25 cellular contexts compared by ENCODE assay signal in genomic region chr19:51025809-51026553, GRCh38. TPM values are rescaled to one million over a fixed set of nuclear protein-coding genes. Genes with fewer than 3 reads are reported as not detected.
DNase-seq lines count a peak whose midpoint lies in the region; ATAC-seq, FAIRE-seq and TF ChIP-seq lines count a peak whose summit lies in the region.
"Had no signal": no experiment of that assay in that cellular context is flagged by ENCODE, and none has a peak within 500 bp of the region (broad histone marks: within the 10 kb centered on the region; RNA-seq: fewer than 3 reads in every experiment).

No MANE protein-coding gene starts in this region.

- H3K4me2 ChIP-seq in mammary epithelial cell (ENCODE audit: insufficient read depth, low read depth, low read length): no peak overlapping the region
- H3K4me2 ChIP-seq in HepG2 (ENCODE audit: low read depth, low read length): no peak overlapping the region
- H3K4me2 ChIP-seq: A549, neural progenitor cell had no signal

- no peak for TF ChIP-seq RAD21 in HepG2 (CRISPR knock-in tag; IDR thresholded peaks at IDR 0.05)

- H2AFZ ChIP-seq in mammary epithelial cell (ENCODE audit: low read depth, low read length): no peak overlapping the region
- H2AFZ ChIP-seq in HepG2 (ENCODE audit: low read length): no peak overlapping the region
- H2AFZ ChIP-seq: neural progenitor cell had no signal

- H3K36me3 ChIP-seq in breast epithelium: no peaks in the 10 kb centered on the region
- no peaks in the 10 kb centered on the region for H3K36me3 ChIP-seq in mammary epithelial cell (ENCODE audit: insufficient read depth, low read length)
- H3K36me3 ChIP-seq in mucosa of stomach (ENCODE audit: control insufficient read depth, insufficient read depth, low read length): no peaks in the 10 kb centered on the region
- no peaks in the 10 kb centered on the region for H3K36me3 ChIP-seq in upper lobe of right lung
- no peaks in the 10 kb centered on the region for H3K36me3 ChIP-seq in HepG2 (replicated peaks in 1 of 2; ENCODE audit: control insufficient read depth in 1 of 2, insufficient read depth in 2 of 2, low read length in 2 of 2)
- H3K36me3 ChIP-seq: brain microvascular endothelial cell, gastrocnemius medialis, neural progenitor cell, right lobe of liver had no signal

- peaks cover 0 to 32% of the 10 kb centered on the region in 2 donors for H3K27me3 ChIP-seq in breast epithelium
- no peaks in the 10 kb centered on the region for H3K27me3 ChIP-seq in mammary epithelial cell (ENCODE audit: insufficient read depth, low read length)
- peaks cover 3% of the 10 kb centered on the region for H3K27me3 ChIP-seq in mucosa of stomach (ENCODE audit: control insufficient read depth, insufficient read depth, low read length)
- H3K27me3 ChIP-seq in upper lobe of right lung: peaks cover 43% of the 10 kb centered on the region
- peaks cover 14 to 47% of the 10 kb centered on the region in 2 experiments; a peak in 4 of 5 replicates for H3K27me3 ChIP-seq in HepG2 (ENCODE audit: control insufficient read depth in 1 of 2, insufficient read depth in 2 of 2, low read length in 2 of 2)
- H3K27me3 ChIP-seq: brain microvascular endothelial cell, neural progenitor cell, right lobe of liver had no signal

- H3K9me3 ChIP-seq in breast epithelium (no peaks in the 10 kb centered on the region), mammary epithelial cell (replicated peaks; ENCODE audit: insufficient read depth, low read length) (no peaks in the 10 kb centered on the region), mucosa of stomach (ENCODE audit: control insufficient read depth, low read length) (no peaks in the 10 kb centered on the region), upper lobe of right lung (no peaks in the 10 kb centered on the region), HepG2 (ENCODE audit: low read length) (no peaks in the 10 kb centered on the region)
- H3K9me3 ChIP-seq: A549, gastrocnemius medialis, right lobe of liver had no signal

- no peak for TF ChIP-seq POLR2A in breast epithelium (IDR thresholded peaks at IDR 0.05)
- TF ChIP-seq POLR2A in HepG2 (IDR thresholded peaks at IDR 0.05; ENCODE audit: insufficient read depth in 1 of 2, low read depth in 2 of 2, low read length in 2 of 2): no peak

- H3K4me1 ChIP-seq in breast epithelium (no peaks in the 10 kb centered on the region), mammary epithelial cell (ENCODE audit: insufficient read depth, low read length) (peaks cover 13% of the 10 kb centered on the region), mucosa of stomach (ENCODE audit: control insufficient read depth, insufficient read depth, low read length) (peaks cover 15% of the 10 kb centered on the region), upper lobe of right lung (no peaks in the 10 kb centered on the region), HepG2 (ENCODE audit: insufficient read depth, low read length) (no peaks in the 10 kb centered on the region)
- H3K4me1 ChIP-seq: A549, gastrocnemius medialis, right lobe of liver had no signal

- H4K20me1 ChIP-seq in mammary epithelial cell (ENCODE audit: insufficient read depth, low read length): no peaks in the 10 kb centered on the region
- no peaks in the 10 kb centered on the region for H4K20me1 ChIP-seq in HepG2 (ENCODE audit: insufficient read depth, low read length)

- no peaks in the 10 kb centered on the region for H3K79me2 ChIP-seq in mammary epithelial cell (ENCODE audit: insufficient read depth, low read length)
- no peaks in the 10 kb centered on the region for H3K79me2 ChIP-seq in HepG2 (ENCODE audit: insufficient read depth, low read length)

- no peak for TF ChIP-seq CTCF in breast epithelium (IDR thresholded peaks at IDR 0.05)
- no peak for TF ChIP-seq CTCF in mammary epithelial cell (conservative IDR thresholded peaks at IDR 0.05 in 1 of 2, IDR thresholded peaks at IDR 0.05 in 1 of 2; ENCODE audit: extremely low read depth in 1 of 2, insufficient read depth in 1 of 2, low read depth in 1 of 2, low read length in 2 of 2)
- TF ChIP-seq CTCF in upper lobe of right lung (IDR thresholded peaks at IDR 0.05): no peak
- no peak for TF ChIP-seq CTCF in HepG2 (CRISPR knock-in tag; IDR thresholded peaks at IDR 0.05)

- peak; percentile 5 for ATAC-seq in upper lobe of right lung
- ATAC-seq in HepG2: no peak
- ATAC-seq in GM19467 (IDR thresholded peaks at IDR 0.05; ENCODE audit: unreplicated experiment): no peak
- ATAC-seq: activated naive CD8-positive, alpha-beta T cell treated with anti-CD3 and anti-CD28 coated beads, Interleukin-2, amount 50 U/mL, for 24 hours; gastrocnemius medialis; stimulated activated naive CD8-positive, alpha-beta T cell treated with anti-CD3 and anti-CD28 coated beads, Interleukin-15, Interleukin-2, amounts not matched to agents 100 U/mL and 50 U/mL, for 24 hours had no signal

- in situ Hi-C loops in mammary epithelial cell (cut with MboI; ENCODE audit: low sequenced_read_pairs in 2 of 2) (no loop called here), HepG2 (cut with HindIII; ENCODE audit: extremely low pct_ligation_motif_present, low pct_unique_long_range_greater_than_20kb) (no loop called here)

- dilution Hi-C loops in mammary epithelial cell (cut with HindIII; ENCODE audit: low sequenced_read_pairs): loop anchor here (5.0 kb wide), 2 partner anchors 56 to 81 kb away; partner anchors contain the start of genes CTU1 and KLK14

- DNase-seq in breast epithelium (ENCODE audit: low spot score in 2 of 2) (no peak), mammary epithelial cell (no peak), NCI-H226 (peak; percentile 64), upper lobe of right lung (no peak), HepG2 (ENCODE audit: low spot score) (no peak), NCI-H524 (lab: John Stamatoyannopoulos, UW) (no peak)
- DNase-seq: activated CD4-positive, alpha-beta T cell treated with anti-CD3 and anti-CD28 coated beads, Interleukin-2, amount 10 ng/mL, durations not matched to agents 7 days and 5 days; activated CD8-positive, alpha-beta memory T cell treated with anti-CD3 and anti-CD28 coated beads, Interleukin-2, amount 50 U/mL, for 4 hours; activated naive CD8-positive, alpha-beta T cell treated with anti-CD3 and anti-CD28 coated beads, Interleukin-2, amount 50 U/mL, for 24 hours; brain microvascular endothelial cell; dermis blood vessel endothelial cell; gastrocnemius medialis; GDM1; GOT3; left colon; stimulated activated naive CD8-positive, alpha-beta T cell treated with anti-CD3 and anti-CD28 coated beads, Interleukin-15, Interleukin-2, amounts not matched to agents 100 U/mL and 50 U/mL, for 24 hours; trophoblast cell had no signal

- H3K4me3 ChIP-seq in breast epithelium: peak overlapping the region in 2 of 3 donors; percentile 6 to 39
- H3K4me3 ChIP-seq in mammary epithelial cell (replicated peaks in 1 of 3; ENCODE audit: insufficient read depth in 1 of 3, low read depth in 2 of 3, low read length in 3 of 3): no peak overlapping the region
- H3K4me3 ChIP-seq in mucosa of stomach (ENCODE audit: low read length): peak overlapping the region; percentile 49
- no peak overlapping the region for H3K4me3 ChIP-seq in upper lobe of right lung
- no peak overlapping the region for H3K4me3 ChIP-seq in HepG2 (replicated peaks in 1 of 3; ENCODE audit: insufficient read depth in 1 of 3, low read depth in 2 of 3, low read length in 3 of 3)
- H3K4me3 ChIP-seq: A549, neural progenitor cell, right lobe of liver had no signal

- CTCF ChIA-PET in mammary epithelial cell (lab: Charles Lee; ENCODE audit: low non-redundant PET): no interaction called here
- CTCF ChIA-PET in HepG2 (lab: Yijun Ruan, JAX; ENCODE audit: low intra/inter-chr PET ratio, low total read pairs): no interaction called here

- TF ChIP-seq EP300 in HepG2 (IDR thresholded peaks at IDR 0.05; ENCODE audit: low read depth in 2 of 2, low read length in 2 of 2) (no peak), HepG2 (CRISPR knock-in tag; IDR thresholded peaks at IDR 0.05; ENCODE audit: borderline replicate concordance) (no peak)

- H3K9ac ChIP-seq in mammary epithelial cell (ENCODE audit: insufficient read depth, low read length) (no peak overlapping the region), mucosa of stomach (ENCODE audit: low read length) (peak overlapping the region; percentile 84), HepG2 (ENCODE audit: insufficient read depth, low read depth, low read length) (no peak overlapping the region)
- H3K9ac ChIP-seq: neural progenitor cell had no signal

- POLR2A ChIA-PET in HepG2 (lab: Yijun Ruan, JAX): no interaction called here

- intact Hi-C loops in breast epithelium (cut with DNase I; ENCODE audit: low total_unique reads): no loop called here
- intact Hi-C loops in mammary epithelial cell (cut with micrococcal nuclease): loop anchor here (10.0 kb wide), 1 partner anchor 229 kb away; the partner anchor contains the start of gene SIGLECL1
- intact Hi-C loops in upper lobe of right lung (cut with DNase I): no loop called here
- intact Hi-C loops in HepG2 (cut with micrococcal nuclease; ENCODE audit: unreplicated experiment): no loop called here

- BruUV-seq in mammary epithelial cell (replicated peaks; lab: Mats Ljungman, UMichigan) (no TSS peak), HepG2 (replicated peaks; lab: Mats Ljungman, UMichigan) (no TSS peak)

- WGBS in mammary epithelial cell (ENCODE audit: low coverage, missing lambda C conversion rate): 95% methylated on average over 13 of the region's 18 CpGs
- 20% methylated on average over 11 of the region's 18 CpGs for WGBS in HepG2 (ENCODE audit: low lambda C conversion rate)

- peak overlapping the region; percentile 4 to 82 for H3K27ac ChIP-seq in breast epithelium
- H3K27ac ChIP-seq in mammary epithelial cell (ENCODE audit: insufficient read depth, low read depth, low read length): no peak overlapping the region
- H3K27ac ChIP-seq in upper lobe of right lung: no peak overlapping the region
- no peak overlapping the region for H3K27ac ChIP-seq in HepG2 (ENCODE audit: extremely low read length, insufficient read depth, low read length)
- H3K27ac ChIP-seq: A549, brain microvascular endothelial cell, gastrocnemius medialis, neural progenitor cell, right lobe of liver had no signal

- FAIRE-seq in HepG2 (lab: Jason Lieb, UNC): no peak
- FAIRE-seq: A549, GM19239 had no signal

RNA-seq across cellular contexts. Expression of gene KLK11, which starts 0.4 kb away (rescaled TPM):
- total RNA-seq in breast epithelium (10 to 100 TPM in 1 of 3 donors, 1 to 10 TPM in 1, not detected in 1; 5.6 to 21.1 TPM), mammary epithelial cell (1 to 10 TPM; 2.3 to 2.5 TPM), upper lobe of right lung (10.8 TPM), HepG2 (2016; rRNA removed; fragmentation: Illumina TruSeq; extraction: Trizol) (not detected in 2 replicates)
- polyA plus RNA-seq in mammary epithelial cell (1.5 TPM), HepG2 (2011; rRNA removed) (not detected in 2 replicates)
- polyA minus RNA-seq in mammary epithelial cell: not detected
- total RNA-seq in HepG2 (2016; cell fraction: cytosol; rRNA removed; fragmentation: Illumina TruSeq; extraction: Trizol; ENCODE audit: low read depth): not detected in 2 replicates
- not detected in 2 replicates for total RNA-seq in HepG2 (2016; cell fraction: insoluble cytoplasmic fraction; rRNA removed; fragmentation: Illumina TruSeq; extraction: Trizol)
- not detected in 2 replicates for total RNA-seq in HepG2 (2016; cell fraction: membrane; rRNA removed; fragmentation: Illumina TruSeq; extraction: Trizol)
- total RNA-seq in HepG2 (2016; cell fraction: nucleus; rRNA removed; fragmentation: Illumina TruSeq; extraction: Trizol): not detected in 2 replicates
- not detected in 2 replicates for polyA plus RNA-seq in HepG2 (2011; cell fraction: cytosol; rRNA removed)
- polyA plus RNA-seq in HepG2 (2011; cell fraction: nucleus; rRNA removed): not detected in 2 replicates
- not detected in 2 replicates for polyA plus RNA-seq in HepG2 (2012)
- polyA plus RNA-seq in HepG2 (2016; cell fraction: cytosol; fragmentation: Illumina TruSeq; extraction: Trizol; ENCODE audit: low read depth): not detected in 2 replicates
- not detected in 2 replicates for polyA plus RNA-seq in HepG2 (2016; cell fraction: insoluble cytoplasmic fraction; fragmentation: Illumina TruSeq; extraction: Trizol; ENCODE audit: low read depth)
- polyA plus RNA-seq in HepG2 (2016; cell fraction: membrane; fragmentation: Illumina TruSeq; extraction: Trizol; ENCODE audit: low read depth): not detected in 2 replicates
- polyA plus RNA-seq in HepG2 (2016; cell fraction: nucleus; fragmentation: Illumina TruSeq; extraction: Trizol; ENCODE audit: insufficient read depth, low read depth): not detected in 2 replicates
- polyA minus RNA-seq in HepG2 (2011; rRNA and poly(A)+ RNA removed; ENCODE audit: low replicate concordance): not detected in 2 replicates
- not detected in 2 replicates for polyA minus RNA-seq in HepG2 (2011; cell fraction: cytosol; rRNA and poly(A)+ RNA removed)
- polyA minus RNA-seq in HepG2 (2011; cell fraction: nucleus; rRNA and poly(A)+ RNA removed): not detected in 2 replicates
- total RNA-seq: activated CD4-positive, alpha-beta T cell treated with anti-CD3 and anti-CD28 coated beads, Interleukin-2, amount 10 ng/mL, durations not matched to agents 7 days and 5 days; dermis blood vessel endothelial cell; epithelial cell of proximal tubule; gastrocnemius medialis; right lobe of liver had no signal
- polyA plus RNA-seq: A549, BJ had no signal

RNA-seq across cellular contexts. Expression of gene KLK10, which starts 6.5 kb away (rescaled TPM):
- total RNA-seq in breast epithelium: 10 to 100 TPM in 1 of 3 donors, 1 to 10 TPM in 1, not detected in 1; 3.3 to 13.9 TPM
- total RNA-seq in mammary epithelial cell: 10 to 100 TPM; 63.1 to 74.0 TPM
- polyA plus RNA-seq in mammary epithelial cell: 232 TPM
- 300 TPM for polyA minus RNA-seq in mammary epithelial cell
- 4.7 TPM for total RNA-seq in upper lobe of right lung
- total RNA-seq in HepG2 (2016; rRNA removed; fragmentation: Illumina TruSeq; extraction: Trizol): not detected in 2 replicates
- not detected in 2 replicates for total RNA-seq in HepG2 (2016; cell fraction: cytosol; rRNA removed; fragmentation: Illumina TruSeq; extraction: Trizol; ENCODE audit: low read depth)
- not detected in 2 replicates for total RNA-seq in HepG2 (2016; cell fraction: insoluble cytoplasmic fraction; rRNA removed; fragmentation: Illumina TruSeq; extraction: Trizol)
- total RNA-seq in HepG2 (2016; cell fraction: membrane; rRNA removed; fragmentation: Illumina TruSeq; extraction: Trizol): not detected in 2 replicates
- not detected in 2 replicates for total RNA-seq in HepG2 (2016; cell fraction: nucleus; rRNA removed; fragmentation: Illumina TruSeq; extraction: Trizol)
- not detected in 2 replicates for polyA plus RNA-seq in HepG2 (2011; rRNA removed)
- polyA plus RNA-seq in HepG2 (2011; cell fraction: cytosol; rRNA removed): not detected in 2 replicates
- not detected in 2 replicates for polyA plus RNA-seq in HepG2 (2011; cell fraction: nucleus; rRNA removed)
- polyA plus RNA-seq in HepG2 (2012): not detected in 2 replicates
- not detected in 2 replicates for polyA plus RNA-seq in HepG2 (2016; cell fraction: cytosol; fragmentation: Illumina TruSeq; extraction: Trizol; ENCODE audit: low read depth)
- not detected in 2 replicates for polyA plus RNA-seq in HepG2 (2016; cell fraction: insoluble cytoplasmic fraction; fragmentation: Illumina TruSeq; extraction: Trizol; ENCODE audit: low read depth)
- polyA plus RNA-seq in HepG2 (2016; cell fraction: membrane; fragmentation: Illumina TruSeq; extraction: Trizol; ENCODE audit: low read depth): not detected in 2 replicates
- polyA plus RNA-seq in HepG2 (2016; cell fraction: nucleus; fragmentation: Illumina TruSeq; extraction: Trizol; ENCODE audit: insufficient read depth, low read depth): not detected in 2 replicates
- polyA minus RNA-seq in HepG2 (2011; rRNA and poly(A)+ RNA removed; ENCODE audit: low replicate concordance): not detected in 2 replicates
- not detected in 2 replicates for polyA minus RNA-seq in HepG2 (2011; cell fraction: cytosol; rRNA and poly(A)+ RNA removed)
- not detected in 2 replicates for polyA minus RNA-seq in HepG2 (2011; cell fraction: nucleus; rRNA and poly(A)+ RNA removed)
- total RNA-seq: activated CD4-positive, alpha-beta T cell treated with anti-CD3 and anti-CD28 coated beads, Interleukin-2, amount 10 ng/mL, durations not matched to agents 7 days and 5 days had no signal
- polyA plus RNA-seq: BJ had no signal

RNA-seq across cellular contexts. Expression of gene KLK12, which starts 8.8 kb away (rescaled TPM):
- total RNA-seq in breast epithelium: not detected
- not detected for total RNA-seq in mammary epithelial cell
- not detected for polyA plus RNA-seq in mammary epithelial cell
- polyA minus RNA-seq in mammary epithelial cell: not detected
- total RNA-seq in upper lobe of right lung: not detected
- total RNA-seq in HepG2 (2016; rRNA removed; fragmentation: Illumina TruSeq; extraction: Trizol): not detected in 2 replicates
- not detected in 2 replicates for total RNA-seq in HepG2 (2016; cell fraction: cytosol; rRNA removed; fragmentation: Illumina TruSeq; extraction: Trizol; ENCODE audit: low read depth)
- not detected in 2 replicates for total RNA-seq in HepG2 (2016; cell fraction: insoluble cytoplasmic fraction; rRNA removed; fragmentation: Illumina TruSeq; extraction: Trizol)
- not detected in 2 replicates for total RNA-seq in HepG2 (2016; cell fraction: membrane; rRNA removed; fragmentation: Illumina TruSeq; extraction: Trizol)
- total RNA-seq in HepG2 (2016; cell fraction: nucleus; rRNA removed; fragmentation: Illumina TruSeq; extraction: Trizol): not detected in 2 replicates
- not detected in 2 replicates for polyA plus RNA-seq in HepG2 (2011; rRNA removed)
- not detected in 2 replicates for polyA plus RNA-seq in HepG2 (2011; cell fraction: cytosol; rRNA removed)
- not detected in 2 replicates for polyA plus RNA-seq in HepG2 (2011; cell fraction: nucleus; rRNA removed)
- not detected in 2 replicates for polyA plus RNA-seq in HepG2 (2012)
- not detected in 2 replicates for polyA plus RNA-seq in HepG2 (2016; cell fraction: cytosol; fragmentation: Illumina TruSeq; extraction: Trizol; ENCODE audit: low read depth)
- not detected in 2 replicates for polyA plus RNA-seq in HepG2 (2016; cell fraction: insoluble cytoplasmic fraction; fragmentation: Illumina TruSeq; extraction: Trizol; ENCODE audit: low read depth)
- polyA plus RNA-seq in HepG2 (2016; cell fraction: membrane; fragmentation: Illumina TruSeq; extraction: Trizol; ENCODE audit: low read depth): not detected in 2 replicates
- polyA plus RNA-seq in HepG2 (2016; cell fraction: nucleus; fragmentation: Illumina TruSeq; extraction: Trizol; ENCODE audit: insufficient read depth, low read depth): not detected in 2 replicates
- not detected in 2 replicates for polyA minus RNA-seq in HepG2 (2011; rRNA and poly(A)+ RNA removed; ENCODE audit: low replicate concordance)
- polyA minus RNA-seq in HepG2 (2011; cell fraction: cytosol; rRNA and poly(A)+ RNA removed): not detected in 2 replicates
- not detected in 2 replicates for polyA minus RNA-seq in HepG2 (2011; cell fraction: nucleus; rRNA and poly(A)+ RNA removed)
- total RNA-seq: activated CD4-positive, alpha-beta T cell treated with anti-CD3 and anti-CD28 coated beads, Interleukin-2, amount 10 ng/mL, durations not matched to agents 7 days and 5 days; dermis blood vessel endothelial cell; epithelial cell of proximal tubule; gastrocnemius medialis; right lobe of liver had no signal
- polyA plus RNA-seq: A549, BJ had no signal

RNA-seq across cellular contexts. Expression of gene KLK8, which starts 24.6 kb away (rescaled TPM):
- 10 to 100 TPM in 2 of 3 donors, not detected in 1; 13.4 to 46.2 TPM for total RNA-seq in breast epithelium
- total RNA-seq in mammary epithelial cell: 10 to 100 TPM; 51.5 to 80.0 TPM
- polyA plus RNA-seq in mammary epithelial cell: 127 TPM
- polyA minus RNA-seq in mammary epithelial cell: 167 TPM
- total RNA-seq in upper lobe of right lung: not detected
- not detected in 2 replicates for total RNA-seq in HepG2 (2016; rRNA removed; fragmentation: Illumina TruSeq; extraction: Trizol)
- total RNA-seq in HepG2 (2016; cell fraction: cytosol; rRNA removed; fragmentation: Illumina TruSeq; extraction: Trizol; ENCODE audit: low read depth): not detected in 2 replicates
- total RNA-seq in HepG2 (2016; cell fraction: insoluble cytoplasmic fraction; rRNA removed; fragmentation: Illumina TruSeq; extraction: Trizol): not detected in 2 replicates
- total RNA-seq in HepG2 (2016; cell fraction: membrane; rRNA removed; fragmentation: Illumina TruSeq; extraction: Trizol): not detected in 2 replicates
- total RNA-seq in HepG2 (2016; cell fraction: nucleus; rRNA removed; fragmentation: Illumina TruSeq; extraction: Trizol): not detected in 2 replicates
- polyA plus RNA-seq in HepG2 (2011; rRNA removed): not detected in 2 replicates
- polyA plus RNA-seq in HepG2 (2011; cell fraction: cytosol; rRNA removed): not detected in 2 replicates
- polyA plus RNA-seq in HepG2 (2011; cell fraction: nucleus; rRNA removed): not detected in 2 replicates
- not detected in 2 replicates for polyA plus RNA-seq in HepG2 (2012)
- not detected in 2 replicates for polyA plus RNA-seq in HepG2 (2016; cell fraction: cytosol; fragmentation: Illumina TruSeq; extraction: Trizol; ENCODE audit: low read depth)
- polyA plus RNA-seq in HepG2 (2016; cell fraction: insoluble cytoplasmic fraction; fragmentation: Illumina TruSeq; extraction: Trizol; ENCODE audit: low read depth): not detected in 2 replicates
- not detected in 2 replicates for polyA plus RNA-seq in HepG2 (2016; cell fraction: membrane; fragmentation: Illumina TruSeq; extraction: Trizol; ENCODE audit: low read depth)
- not detected in 2 replicates for polyA plus RNA-seq in HepG2 (2016; cell fraction: nucleus; fragmentation: Illumina TruSeq; extraction: Trizol; ENCODE audit: insufficient read depth, low read depth)
- polyA minus RNA-seq in HepG2 (2011; rRNA and poly(A)+ RNA removed; ENCODE audit: low replicate concordance): not detected in 2 replicates
- polyA minus RNA-seq in HepG2 (2011; cell fraction: cytosol; rRNA and poly(A)+ RNA removed): not detected in 2 replicates
- polyA minus RNA-seq in HepG2 (2011; cell fraction: nucleus; rRNA and poly(A)+ RNA removed): not detected in 2 replicates
- total RNA-seq: activated CD4-positive, alpha-beta T cell treated with anti-CD3 and anti-CD28 coated beads, Interleukin-2, amount 10 ng/mL, durations not matched to agents 7 days and 5 days; dermis blood vessel endothelial cell; gastrocnemius medialis; left colon; right lobe of liver had no signal
- polyA plus RNA-seq: A549, BJ had no signal

RNA-seq across cellular contexts. Expression of gene KLK13, which starts 38.9 kb away (rescaled TPM):
- not detected for total RNA-seq in breast epithelium
- total RNA-seq in mammary epithelial cell: under 1 TPM; 0.28 to 0.83 TPM
- polyA plus RNA-seq in mammary epithelial cell: 0.62 TPM
- not detected for polyA minus RNA-seq in mammary epithelial cell
- not detected for total RNA-seq in upper lobe of right lung
- not detected in 2 replicates for total RNA-seq in HepG2 (2016; rRNA removed; fragmentation: Illumina TruSeq; extraction: Trizol)
- not detected in 2 replicates for total RNA-seq in HepG2 (2016; cell fraction: cytosol; rRNA removed; fragmentation: Illumina TruSeq; extraction: Trizol; ENCODE audit: low read depth)
- not detected in 2 replicates for total RNA-seq in HepG2 (2016; cell fraction: insoluble cytoplasmic fraction; rRNA removed; fragmentation: Illumina TruSeq; extraction: Trizol)
- not detected in 2 replicates for total RNA-seq in HepG2 (2016; cell fraction: membrane; rRNA removed; fragmentation: Illumina TruSeq; extraction: Trizol)
- not detected in 2 replicates for total RNA-seq in HepG2 (2016; cell fraction: nucleus; rRNA removed; fragmentation: Illumina TruSeq; extraction: Trizol)
- polyA plus RNA-seq in HepG2 (2011; rRNA removed): 0.09 TPM in 1 of 2 replicates, not detected in the other
- not detected in 2 replicates for polyA plus RNA-seq in HepG2 (2011; cell fraction: cytosol; rRNA removed)
- not detected in 2 replicates for polyA plus RNA-seq in HepG2 (2011; cell fraction: nucleus; rRNA removed)
- not detected in 2 replicates for polyA plus RNA-seq in HepG2 (2012)
- polyA plus RNA-seq in HepG2 (2016; cell fraction: cytosol; fragmentation: Illumina TruSeq; extraction: Trizol; ENCODE audit: low read depth): not detected in 2 replicates
- not detected in 2 replicates for polyA plus RNA-seq in HepG2 (2016; cell fraction: insoluble cytoplasmic fraction; fragmentation: Illumina TruSeq; extraction: Trizol; ENCODE audit: low read depth)
- not detected in 2 replicates for polyA plus RNA-seq in HepG2 (2016; cell fraction: membrane; fragmentation: Illumina TruSeq; extraction: Trizol; ENCODE audit: low read depth)
- polyA plus RNA-seq in HepG2 (2016; cell fraction: nucleus; fragmentation: Illumina TruSeq; extraction: Trizol; ENCODE audit: insufficient read depth, low read depth): not detected in 2 replicates
- polyA minus RNA-seq in HepG2 (2011; rRNA and poly(A)+ RNA removed; ENCODE audit: low replicate concordance): not detected in 2 replicates
- not detected in 2 replicates for polyA minus RNA-seq in HepG2 (2011; cell fraction: cytosol; rRNA and poly(A)+ RNA removed)
- polyA minus RNA-seq in HepG2 (2011; cell fraction: nucleus; rRNA and poly(A)+ RNA removed): not detected in 2 replicates
- total RNA-seq: activated CD4-positive, alpha-beta T cell treated with anti-CD3 and anti-CD28 coated beads, Interleukin-2, amount 10 ng/mL, durations not matched to agents 7 days and 5 days; dermis blood vessel endothelial cell; epithelial cell of proximal tubule; gastrocnemius medialis; right lobe of liver had no signal
- polyA plus RNA-seq: A549, BJ had no signal

Comparison
In these comparisons a context has a peak if more than half of its experiments do, and no peak if none do; other contexts are left out.
1. H3K27ac ChIP-seq: peak in breast epithelium (2 of 2); none in mammary epithelial cell (single experiment), upper lobe of right lung (single experiment) and HepG2 (single experiment).
2. H3K4me3 ChIP-seq: peak in breast epithelium (2 of 3) and mucosa of stomach (single experiment); none in mammary epithelial cell (0 of 3), upper lobe of right lung (single experiment) and HepG2 (0 of 3).
3. RNA of gene KLK10, which starts 6.5 kb away (total RNA-seq): 63.1 to 74.0 TPM in mammary epithelial cell; 4.7 TPM in upper lobe of right lung (single experiment), 3.3 to 13.9 TPM in breast epithelium and not detected in HepG2; every median in the first group is over 4 times any median in the second.